8 cellular contexts compared by ENCODE assay signal in the genomic region with DNA sequence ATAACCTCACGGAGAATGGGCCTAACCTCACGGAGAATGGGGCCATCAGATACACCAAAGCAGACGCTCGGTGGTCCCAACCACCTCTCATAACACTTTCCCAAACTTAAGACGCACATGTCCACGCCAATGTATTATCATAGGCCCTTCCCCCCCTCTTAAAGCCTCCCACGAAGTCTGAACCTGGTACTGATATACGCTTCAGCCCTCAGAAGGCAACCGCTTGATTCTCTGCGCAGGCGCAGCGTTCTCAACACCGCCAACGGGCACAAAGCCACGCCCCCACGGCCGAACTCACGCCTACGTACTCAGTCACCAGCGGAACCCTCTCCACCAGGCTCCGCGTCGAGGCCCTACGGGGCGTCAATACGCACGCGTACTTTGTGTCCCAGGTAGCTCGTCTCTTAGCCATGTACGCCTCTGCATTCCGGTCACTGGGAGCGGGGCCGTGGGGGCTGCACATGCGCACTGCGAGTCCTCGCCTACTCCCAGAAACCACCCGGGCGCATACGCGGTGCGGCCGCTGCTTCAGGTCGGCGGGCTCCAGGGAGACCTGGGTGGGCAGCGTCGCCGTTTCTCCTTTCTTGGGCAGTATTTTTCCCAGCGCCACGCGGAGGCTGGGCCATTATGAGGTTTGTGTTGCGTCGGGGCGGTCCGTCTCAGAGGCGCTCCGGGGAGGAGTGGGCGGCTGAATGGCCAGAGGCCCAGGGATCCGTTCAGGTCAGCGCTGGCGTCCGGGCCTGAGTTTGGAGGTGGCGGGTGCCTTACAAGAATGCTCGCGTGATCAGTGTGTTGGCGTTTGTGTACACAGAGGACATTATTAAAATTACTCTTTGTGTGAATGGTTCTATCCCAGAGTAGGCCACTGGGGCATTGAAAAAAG. TPM values are rescaled to one million over a fixed set of nuclear protein-coding genes. Genes with fewer than 3 reads are reported as not detected.
A peak's percentile ranks its signal among the peaks of the same experiment; 100 is the strongest.
DNase-seq lines count a peak whose midpoint lies in the region; ATAC-seq and TF ChIP-seq lines count a peak whose summit lies in the region.

No MANE protein-coding gene starts in this region.

- peak; percentile 89 for DNase-seq in SK-MEL-5 (ENCODE audit: low read depth, low spot score)
- DNase-seq in activated naive CD4-positive, alpha-beta T cell treated with anti-CD3 and anti-CD28 coated beads, Interleukin-2, amount 50 U/mL, for 72 hours (ENCODE audit: low spot score in 2 of 2), result peak; percentile 78 to 89
- DNase-seq in globus pallidus (ENCODE audit: low spot score), result peak; percentile 73
- peak; percentile 91 for DNase-seq in neuronal stem cell (ENCODE audit: low spot score)
- peak; percentile 89 to 93 for DNase-seq in stimulated activated naive CD8-positive, alpha-beta T cell treated with anti-CD3 and anti-CD28 coated beads, Interleukin-15, amount 100 ng/mL, for 72 hours

- no peak overlapping the region for H4K91ac ChIP-seq in neuronal stem cell (ENCODE audit: low read depth, low read length, poor library complexity)

- H3K18ac ChIP-seq in neuronal stem cell (ENCODE audit: low read length), result peak overlapping the region; percentile 93

- peak overlapping the region; percentile 59 for H3K4me2 ChIP-seq in neuronal stem cell (ENCODE audit: insufficient read depth, low read length, poor library complexity, severe bottlenecking)

- H3K27me3 ChIP-seq in HUES6 (ENCODE audit: control insufficient read depth, insufficient read depth, low read length) (no peaks in the 10 kb centered on the region), neuronal stem cell (ENCODE audit: control insufficient read depth in 3 of 3, insufficient read depth in 3 of 3, low read depth in 1 of 3, low read length in 3 of 3) (no peaks in the 10 kb centered on the region)

- TF ChIP-seq POLR2A in GM18505 (IDR thresholded peaks at IDR 0.05; ENCODE audit: borderline replicate concordance, extremely low read depth, insufficient read depth, insufficient read length), result peak; percentile 45

- no CpG with 5 or more reads among the region's 65 CpGs for WGBS in neuronal stem cell (ENCODE audit: extremely low coverage in 2 of 2, insufficient read length in 2 of 2, insufficient replicate concordance in 1 of 2), 2 donors

- H3K4me3 ChIP-seq in HUES6 (ENCODE audit: low read depth, low read length) (peak overlapping the region; percentile 72), neuronal stem cell (ENCODE audit: low read length in 2 of 2) (peak overlapping the region; percentile 56 to 92)

- no peak overlapping the region for H3K14ac ChIP-seq in neuronal stem cell (ENCODE audit: low read length)

- H3K23ac ChIP-seq in neuronal stem cell (ENCODE audit: low read depth, low read length, poor library complexity), result peak overlapping the region; percentile 59

- H2BK5ac ChIP-seq in neuronal stem cell (ENCODE audit: low read length), result no peak overlapping the region

- peak overlapping the region; percentile 78 for H2AFZ ChIP-seq in neuronal stem cell (ENCODE audit: low read length)

- ATAC-seq in GM18505 (IDR thresholded peaks at IDR 0.05; ENCODE audit: unreplicated experiment) (peak; percentile 77), HG02884 (IDR thresholded peaks at IDR 0.05; ENCODE audit: unreplicated experiment) (no peak)
- ATAC-seq in activated naive CD4-positive, alpha-beta T cell treated with anti-CD3 and anti-CD28 coated beads, Interleukin-2, amount 50 U/mL, for 72 hours, result peak; percentile 99 to 100
- ATAC-seq in stimulated activated naive CD8-positive, alpha-beta T cell treated with anti-CD3 and anti-CD28 coated beads, Interleukin-15, amount 100 ng/mL, for 72 hours, result peak; percentile 100

- peak overlapping the region; percentile 91 to 96 for H3K4me3 Mint-ChIP-seq in stimulated activated naive CD8-positive, alpha-beta T cell treated with anti-CD3 and anti-CD28 coated beads, Interleukin-15, amount 100 ng/mL, for 72 hours

- peak overlapping the region; percentile 82 to 89 for H3K27ac Mint-ChIP-seq in activated naive CD4-positive, alpha-beta T cell treated with anti-CD3 and anti-CD28 coated beads, Interleukin-2, amount 50 U/mL, for 72 hours
- peak overlapping the region; percentile 94 to 96 for H3K27ac Mint-ChIP-seq in stimulated activated naive CD8-positive, alpha-beta T cell treated with anti-CD3 and anti-CD28 coated beads, Interleukin-15, amount 100 ng/mL, for 72 hours

- H3K36me3 Mint-ChIP-seq in activated naive CD4-positive, alpha-beta T cell treated with anti-CD3 and anti-CD28 coated beads, Interleukin-2, amount 50 U/mL, for 72 hours, result peaks cover 72 to 84% of the 10 kb centered on the region in 2 donors

- H2BK120ac ChIP-seq in neuronal stem cell (ENCODE audit: low read depth, low read length), result no peak overlapping the region

- H3K27me3 Mint-ChIP-seq in stimulated activated naive CD8-positive, alpha-beta T cell treated with anti-CD3 and anti-CD28 coated beads, Interleukin-15, amount 100 ng/mL, for 72 hours, result no peaks in the 10 kb centered on the region

- no peak overlapping the region for H4K8ac ChIP-seq in neuronal stem cell (ENCODE audit: low read depth, low read length)

- no peak overlapping the region for H3K4ac ChIP-seq in neuronal stem cell (ENCODE audit: low read length)

- no peak overlapping the region for H2AK5ac ChIP-seq in neuronal stem cell (ENCODE audit: low read depth, low read length)

- H3K79me1 ChIP-seq in neuronal stem cell (ENCODE audit: low read depth, low read length), result no peaks in the 10 kb centered on the region

- no peaks in the 10 kb centered on the region for H3K4me1 ChIP-seq in HUES6 (ENCODE audit: control insufficient read depth, insufficient read depth, low read length)
- H3K4me1 ChIP-seq in neuronal stem cell (ENCODE audit: control insufficient read depth in 2 of 2, insufficient read depth in 1 of 2, low read depth in 1 of 2, low read length in 2 of 2), result peaks cover 0 to 3% of the 10 kb centered on the region in 2 donors

- in situ Hi-C loops in SK-MEL-5 (cut with HindIII; ENCODE audit: low pct_unique_long_range_greater_than_20kb, low sequenced_read_pairs), result no loop called here

- peaks cover 33 to 58% of the 10 kb centered on the region in 2 donors for H3K9me3 Mint-ChIP-seq in activated naive CD4-positive, alpha-beta T cell treated with anti-CD3 and anti-CD28 coated beads, Interleukin-2, amount 50 U/mL, for 72 hours
- H3K9me3 Mint-ChIP-seq in stimulated activated naive CD8-positive, alpha-beta T cell treated with anti-CD3 and anti-CD28 coated beads, Interleukin-15, amount 100 ng/mL, for 72 hours, result peaks cover 16 to 78% of the 10 kb centered on the region in 2 donors

- H3K9me3 ChIP-seq in HUES6 (ENCODE audit: control insufficient read depth, insufficient read depth, low read depth, low read length) (peaks cover 9% of the 10 kb centered on the region; the same call in 1 of the 2 replicates), neuronal stem cell (replicated peaks in 1 of 2; ENCODE audit: control insufficient read depth in 2 of 2, insufficient read depth in 1 of 2, low read depth in 1 of 2, low read length in 2 of 2) (peaks cover 0 to 62% of the 10 kb centered on the region in 2 donors)

- H3K4me1 Mint-ChIP-seq in stimulated activated naive CD8-positive, alpha-beta T cell treated with anti-CD3 and anti-CD28 coated beads, Interleukin-15, amount 100 ng/mL, for 72 hours, result peaks cover 24% of the 10 kb centered on the region

- H3K36me3 ChIP-seq in HUES6 (ENCODE audit: control insufficient read depth, insufficient read depth, low read length), result peaks cover 38% of the 10 kb centered on the region
- peaks cover 9 to 37% of the 10 kb centered on the region in 2 donors for H3K36me3 ChIP-seq in neuronal stem cell (replicated peaks in 1 of 2; ENCODE audit: control insufficient read depth in 2 of 2, insufficient read depth in 2 of 2, low read length in 2 of 2)

- H3K27ac ChIP-seq in HUES6 (ENCODE audit: low read depth, low read length), result peak overlapping the region; percentile 73
- peak overlapping the region; percentile 88 for H3K27ac ChIP-seq in neuronal stem cell (replicated peaks; ENCODE audit: low read length)

- H2BK12ac ChIP-seq in neuronal stem cell (ENCODE audit: low read length), result no peak overlapping the region

- H3K9ac ChIP-seq in HUES6 (ENCODE audit: low read length) (peak overlapping the region; percentile 76), neuronal stem cell (ENCODE audit: low read depth, low read length, poor library complexity) (peak overlapping the region; percentile 87)

- no peak overlapping the region for H2BK15ac ChIP-seq in neuronal stem cell (ENCODE audit: low read length)

RNA-seq across cellular contexts. Expression of a gene that starts 25.3 kb away (rescaled TPM):
- 0.77 and 1.6 TPM in 2 replicates for total RNA-seq in SK-MEL-5 (2014; rRNA removed; shearing (Covaris generic))
- 0.71 and 1.5 TPM in 2 replicates for polyA plus RNA-seq in SK-MEL-5 (2015; cell fraction: cytosol; rRNA removed)
- polyA plus RNA-seq in SK-MEL-5 (2015; cell fraction: nucleus; rRNA removed), result 1.4 and 3.3 TPM in 2 replicates
- total RNA-seq in activated naive CD4-positive, alpha-beta T cell treated with anti-CD3 and anti-CD28 coated beads, Interleukin-2, amount 50 U/mL, for 72 hours, result 1 to 10 TPM in 1 of 2 donors, under 1 TPM in 1; 0.84 to 3.5 TPM
- polyA plus RNA-seq in neuronal stem cell (2013, experiment 1 of 2), result 8.3 TPM
- polyA plus RNA-seq in neuronal stem cell (2013, experiment 2 of 2), result 7.5 TPM

RNA-seq across cellular contexts. Expression of a gene that starts 36.1 kb away (rescaled TPM):
- 1.2 and 2.3 TPM in 2 replicates for total RNA-seq in SK-MEL-5 (2014; rRNA removed; shearing (Covaris generic))
- 0.36 and 0.47 TPM in 2 replicates for polyA plus RNA-seq in SK-MEL-5 (2015; cell fraction: cytosol; rRNA removed)
- 0.19 and 2.3 TPM in 2 replicates for polyA plus RNA-seq in SK-MEL-5 (2015; cell fraction: nucleus; rRNA removed)
- 1 to 10 TPM in 1 of 2 donors, under 1 TPM in 1; 0.88 to 1.6 TPM for total RNA-seq in activated naive CD4-positive, alpha-beta T cell treated with anti-CD3 and anti-CD28 coated beads, Interleukin-2, amount 50 U/mL, for 72 hours
- 4.3 TPM for polyA plus RNA-seq in neuronal stem cell (2013, experiment 1 of 2)
- polyA plus RNA-seq in neuronal stem cell (2013, experiment 2 of 2), result 3.5 TPM

RNA-seq across cellular contexts. Expression of a gene that starts 53.4 kb away (rescaled TPM):
- total RNA-seq in SK-MEL-5 (2014; rRNA removed; shearing (Covaris generic)), result 5.4 TPM in 2 replicates
- polyA plus RNA-seq in SK-MEL-5 (2015; cell fraction: cytosol; rRNA removed), result 2.9 and 6.0 TPM in 2 replicates
- 5.8 and 6.8 TPM in 2 replicates for polyA plus RNA-seq in SK-MEL-5 (2015; cell fraction: nucleus; rRNA removed)
- total RNA-seq in activated naive CD4-positive, alpha-beta T cell treated with anti-CD3 and anti-CD28 coated beads, Interleukin-2, amount 50 U/mL, for 72 hours, result 10 to 100 TPM in 1 of 2 donors, 1 to 10 TPM in 1; 4.1 to 13.3 TPM
- 7.7 TPM for polyA plus RNA-seq in neuronal stem cell (2013, experiment 1 of 2)
- 7.5 TPM for polyA plus RNA-seq in neuronal stem cell (2013, experiment 2 of 2)
